Comparison of ENCODE assay signal across 8 cellular contexts in the genomic region with DNA sequence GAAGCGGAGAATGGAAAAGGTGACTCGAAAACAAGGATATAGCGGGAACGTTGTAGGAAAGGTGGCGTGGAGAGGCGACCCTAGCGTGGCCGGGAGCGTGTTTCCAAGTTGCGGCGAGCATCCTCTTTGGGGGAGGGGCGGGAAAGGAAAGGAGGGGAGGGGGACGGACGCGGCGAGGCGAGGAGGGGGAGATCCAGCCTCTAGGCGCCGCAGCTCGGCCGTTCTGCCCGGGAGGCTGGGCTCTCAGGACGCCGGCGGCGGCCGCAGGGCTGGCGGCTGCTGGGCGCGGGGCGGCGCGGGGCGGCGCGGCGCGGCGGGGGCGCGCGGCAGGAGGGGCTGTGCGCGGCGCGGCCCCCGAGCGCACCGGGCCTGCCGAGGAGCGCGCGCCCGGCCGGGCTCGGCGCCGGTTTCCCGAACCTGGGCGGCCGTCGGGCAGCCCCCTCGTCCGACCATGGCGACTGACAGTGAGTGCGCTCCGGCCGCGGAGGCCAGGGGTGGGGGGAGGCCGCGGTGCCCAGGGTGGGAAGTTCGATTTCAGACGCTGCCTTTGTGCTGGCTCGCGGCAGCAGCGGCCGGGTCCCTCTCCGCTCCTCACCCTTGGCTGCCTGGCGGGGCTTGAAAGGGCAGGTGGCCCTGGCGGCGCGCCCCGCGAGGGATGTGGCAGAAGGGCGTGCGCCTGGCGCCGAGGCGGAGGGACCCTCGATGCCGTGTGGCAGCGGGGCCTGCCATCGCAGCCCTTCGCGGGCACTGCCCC. TPM values are rescaled to one million over a fixed set of nuclear protein-coding genes. Genes with fewer than 3 reads are reported as not detected.
DNase-seq lines count a peak whose midpoint lies in the region; ATAC-seq and TF ChIP-seq lines count a peak whose summit lies in the region.

Gene SYT16 (plus strand): TSS at position 357 of the 754 bp plus-strand sequence.

- H3K4me1 ChIP-seq in SK-N-SH (ENCODE audit: control insufficient read depth in 1 of 2, insufficient read depth in 2 of 2, low read depth in 1 of 2, low read length in 1 of 2) (peaks cover 0 to 6% of the 10 kb centered on the region in 2 experiments; a peak in 1 of 4 replicates), neural progenitor cell (peaks cover 2% of the 10 kb centered on the region), adrenal gland (replicated peaks in 1 of 2) (peaks cover 4 to 5% of the 10 kb centered on the region in 2 donors)

- H2AFZ ChIP-seq in SK-N-SH (ENCODE audit: low read depth) (0 out of 2 replicates have a peak within 1 kb of the TSS, but pooled peaks have one; percentile 4), neural progenitor cell (replicated peaks) (peak within 1 kb of the TSS; percentile 99)

- H3K9me3 Mint-ChIP-seq in neural progenitor cell, result no peaks in the 10 kb centered on the region

- H3K27me3 ChIP-seq in SK-N-SH (ENCODE audit: insufficient read depth), result peaks cover 29% of the 10 kb centered on the region
- H3K27me3 ChIP-seq in neural progenitor cell, result peaks cover 65% of the 10 kb centered on the region
- peaks cover 4% of the 10 kb centered on the region for H3K27me3 ChIP-seq in adrenal gland

- no peak within 1 kb of the TSS; a peak in 1 of 4 replicates for H3K27ac ChIP-seq in SK-N-SH (ENCODE audit: low read depth in 2 of 2, low read length in 1 of 2)
- H3K27ac ChIP-seq in neural progenitor cell, result no peak within 1 kb of the TSS
- no peak within 1 kb of the TSS for H3K27ac ChIP-seq in adrenal gland

- no peak for TF ChIP-seq EP300 in SK-N-SH (IDR thresholded peaks at IDR 0.05; ENCODE audit: borderline replicate concordance in 1 of 2, low read depth in 1 of 2, low read length in 1 of 2)

- H3K36me3 ChIP-seq in SK-N-SH (replicated peaks in 1 of 2; ENCODE audit: control insufficient read depth in 1 of 2, insufficient read depth in 2 of 2, low read length in 1 of 2) (no peaks in the 10 kb centered on the region), neural progenitor cell (no peaks in the 10 kb centered on the region), adrenal gland (replicated peaks in 1 of 2) (no peaks in the 10 kb centered on the region)

- intact Hi-C loops in adrenal gland (cut with DNase I), result no loop called here

- WGBS in SK-N-SH (ENCODE audit: low lambda C conversion rate), result 40% methylated on average over 11 of the region's 95 CpGs
- 2 to 27% (median 12%) methylated on average over 9 to 94 of the region's 95 CpGs for WGBS in adrenal gland, 4 donors

- H3K79me2 ChIP-seq in SK-N-SH (ENCODE audit: insufficient read depth) (no peaks in the 10 kb centered on the region), neural progenitor cell (ENCODE audit: low read depth) (no peaks in the 10 kb centered on the region)

- H3K9ac ChIP-seq in SK-N-SH, result no peak within 1 kb of the TSS
- H3K9ac ChIP-seq in neural progenitor cell, result no peak within 1 kb of the TSS

- peak within 1 kb of the TSS; percentile 52 to 53 for H3K4me3 ChIP-seq in SK-N-SH (ENCODE audit: low read depth in 2 of 2, low read length in 1 of 2)
- H3K4me3 ChIP-seq in epithelial cell of proximal tubule (ENCODE audit: low read depth, low read length), result peak within 1 kb of the TSS; percentile 36
- peak within 1 kb of the TSS; percentile 85 for H3K4me3 ChIP-seq in neural progenitor cell
- H3K4me3 ChIP-seq in adrenal gland, result peak within 1 kb of the TSS in 1 of 4 donors; percentile 49

- TF ChIP-seq CTCF in GM20000 (IDR thresholded peaks at IDR 0.05; ENCODE audit: extremely low read depth, missing control alignments) (no peak), SK-N-SH (IDR thresholded peaks at IDR 0.05) (no peak), epithelial cell of proximal tubule (conservative IDR thresholded peaks at IDR 0.05; ENCODE audit: low read depth, low read length) (no peak), neural progenitor cell (IDR thresholded peaks at IDR 0.05) (no peak), adrenal gland (IDR thresholded peaks at IDR 0.05) (no peak)

- H3K4me2 ChIP-seq in SK-N-SH (peak within 1 kb of the TSS; percentile 78), neural progenitor cell (peak within 1 kb of the TSS; percentile 98)

- H3K36me3 Mint-ChIP-seq in neural progenitor cell, result no peaks in the 10 kb centered on the region

- TF ChIP-seq RAD21 in SK-N-SH (IDR thresholded peaks at IDR 0.05; ENCODE audit: low read length), result no peak

- H3K27me3 Mint-ChIP-seq in neural progenitor cell (ENCODE audit: insufficient read depth, low read depth), result peaks cover 27% of the 10 kb centered on the region

- no peak within 1 kb of the TSS for H3K27ac Mint-ChIP-seq in neural progenitor cell

- no peaks in the 10 kb centered on the region for H3K9me2 ChIP-seq in SK-N-SH

- ATAC-seq in HG03039 (IDR thresholded peaks at IDR 0.05; ENCODE audit: unreplicated experiment), result no peak
- ATAC-seq in GM21447 (IDR thresholded peaks at IDR 0.05; ENCODE audit: unreplicated experiment), result no peak

- no peak for TF ChIP-seq POLR2A in adrenal gland (IDR thresholded peaks at IDR 0.05)

- POLR2A ChIA-PET in SK-N-SH (lab: Yijun Ruan, JAX), result no interaction called here

- H3K9me3 ChIP-seq in SK-N-SH, result no peaks in the 10 kb centered on the region
- H3K9me3 ChIP-seq in neural progenitor cell (ENCODE audit: low read depth), result no peaks in the 10 kb centered on the region
- no peaks in the 10 kb centered on the region for H3K9me3 ChIP-seq in adrenal gland (replicated peaks in 1 of 3)

- peaks cover 12% of the 10 kb centered on the region for H3K4me1 Mint-ChIP-seq in neural progenitor cell

- H3K4me3 Mint-ChIP-seq in neural progenitor cell, result peak within 1 kb of the TSS; percentile 89

- H4K20me1 ChIP-seq in SK-N-SH (ENCODE audit: insufficient read depth) (no peaks in the 10 kb centered on the region), neural progenitor cell (ENCODE audit: low read depth) (no peaks in the 10 kb centered on the region)

- H3F3A ChIP-seq in SK-N-SH (replicated peaks; ENCODE audit: insufficient read depth) (no peaks in the 10 kb centered on the region), neural progenitor cell (ENCODE audit: low read depth) (peaks cover 9% of the 10 kb centered on the region)

- CTCF ChIA-PET in SK-N-SH (lab: Yijun Ruan, JAX), result interaction anchor here (1.4 to 1.6 kb wide), 2 partner anchors 25 to 355 kb away, joined by 4 to 8 read pairs; no protein-coding TSS in a partner anchor

- DNase-seq in GM20000 (ENCODE audit: low spot score), result peak; percentile 49
- DNase-seq in SK-N-SH, result peak; percentile 87
- DNase-seq in epithelial cell of proximal tubule (ENCODE audit: low read depth), result no peak
- peak; percentile 72 for DNase-seq in neural progenitor cell (ENCODE audit: low spot score)
- no peak for DNase-seq in NCI-H2196 (lab: John Stamatoyannopoulos, UW; ENCODE audit: unreplicated experiment)
- DNase-seq in adrenal gland, result no peak

TF ChIP-seq in SK-N-SH, 30 proteins besides CTCF, POLR2A, EP300 and RAD21:
- TF ChIP-seq FOXJ3 (CRISPR knock-in tag; IDR thresholded peaks at IDR 0.05) (no peak), EZH2phosphoT487 (IDR thresholded peaks at IDR 0.05; ENCODE audit: borderline replicate concordance, low read depth) (no peak), GATA2 (CRISPR knock-in tag; IDR thresholded peaks at IDR 0.05) (0 out of 2 replicates have a peak, but pooled peaks have one; percentile 8), SMC3 (IDR thresholded peaks at IDR 0.05; ENCODE audit: low read depth, low read length) (no peak)

RNA-seq across cellular contexts. Expression of gene SYT16, which starts in this region (rescaled TPM):
- polyA plus RNA-seq in SK-N-SH (2012; rRNA removed) (0.05 TPM in 2 replicates), adrenal gland (under 1 TPM; 0.03 to 0.75 (median 0.16) TPM)
- 0.01 and 0.03 TPM in 2 replicates for polyA plus RNA-seq in SK-N-SH (2012; cell fraction: cytosol; rRNA removed)
- 0.01 TPM in 2 replicates for polyA plus RNA-seq in SK-N-SH (2012; cell fraction: nucleus; rRNA removed)
- total RNA-seq in epithelial cell of proximal tubule (1.0 and 1.9 TPM in 2 replicates), neural progenitor cell (ENCODE audit: low replicate concordance) (1.1 and 1.2 TPM in 2 replicates), adrenal gland (1 to 10 TPM in 1 of 8 donors, under 1 TPM in 7; 0.06 to 1.2 (median 0.16) TPM)

Comparison
In these comparisons a context has a peak if more than half of its experiments do, and no peak if none do; other contexts are left out.
1. Peak in DNase-seq, H3K4me3 ChIP-seq and H3K4me2 ChIP-seq in SK-N-SH; RNA of the gene not detected or under 1 TPM.
2. DNase-seq: peak in GM20000 (single experiment) and neural progenitor cell (single experiment); none in epithelial cell of proximal tubule (single experiment), NCI-H2196 (single experiment) and adrenal gland (0 of 7).